In the genomic region with DNA sequence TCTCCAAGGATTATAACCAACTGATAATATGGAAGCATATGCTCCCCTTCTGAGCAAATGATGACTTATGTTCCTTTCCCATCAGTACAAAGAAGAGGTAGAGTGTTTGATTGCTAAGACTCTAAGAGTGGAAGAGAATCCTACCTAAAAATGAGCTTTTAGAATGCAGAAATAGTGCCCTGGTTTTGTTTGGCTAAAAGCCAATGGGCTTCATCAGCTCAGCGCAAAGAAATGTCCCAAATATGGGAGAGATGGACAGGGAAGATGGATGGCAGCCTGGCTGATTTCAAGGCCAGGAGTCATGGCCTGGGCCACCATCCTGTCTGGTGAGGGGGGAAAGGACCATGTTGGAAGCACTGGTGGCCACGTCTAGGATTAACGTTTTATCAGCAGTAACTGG, we compare ENCODE assay signal across 23 cellular contexts.
"Had no signal": no experiment of that assay in that cellular context is flagged by ENCODE, and none has a peak within 500 bp of the region (broad histone marks: within the 10 kb centered on the region; RNA-seq: fewer than 3 reads in every experiment).

No MANE protein-coding gene starts in this region.

- H3K4me3 ChIP-seq: colonic mucosa, esophagus squamous epithelium, gastrocnemius medialis, heart right ventricle, left lung, lower lobe of right lung, mucosa of descending colon had no signal

- H3K27me3 ChIP-seq: colonic mucosa, esophagus squamous epithelium, gastrocnemius medialis, left lung had no signal

- H3K36me3 ChIP-seq: colonic mucosa, esophagus squamous epithelium, gastrocnemius medialis, heart right ventricle, left lung, lower lobe of right lung had no signal

- ATAC-seq: effector memory CD8-positive, alpha-beta T cell; esophagus mucosa; gastrocnemius medialis; heart right ventricle; left cardiac atrium; left lung; left ventricle myocardium superior; lower lobe of right lung; mucosa of descending colon had no signal

- H3K9me3 ChIP-seq: colonic mucosa, esophagus squamous epithelium, gastrocnemius medialis, lower lobe of right lung, mucosa of descending colon had no signal

- H3K27ac ChIP-seq: colonic mucosa, epithelial cell of prostate, esophagus squamous epithelium, gastrocnemius medialis, heart right ventricle, left lung, lower lobe of right lung had no signal

- DNase-seq: colonic mucosa; cortex of kidney; effector CD8-positive, alpha-beta T cell; effector memory CD8-positive, alpha-beta T cell; endodermal cell; erythroblast; esophagus squamous epithelium; foreskin fibroblast; foreskin melanocyte; gastrocnemius medialis; glutamatergic neuron; head of caudate nucleus; heart right ventricle; hippocampal formation; left cardiac atrium; left lung; left ventricle myocardium superior; lower lobe of right lung; mesenchymal stem cell; mucosa of descending colon; naive B cell had no signal

- H3K4me1 ChIP-seq: colonic mucosa, esophagus squamous epithelium, gastrocnemius medialis, heart right ventricle, left lung, lower lobe of right lung had no signal
